Comparison of ENCODE assay signal across 8 cellular contexts in genomic region chr7:93799750-93800357, GRCh38.
DNase-seq lines count a peak whose midpoint lies in the region; ATAC-seq and TF ChIP-seq lines count a peak whose summit lies in the region.

No MANE protein-coding gene starts in this region.

- ATAC-seq in right lobe of liver = peak in 1 of 4 donors; percentile 23
- no peak for ATAC-seq in GM19397 (IDR thresholded peaks at IDR 0.05; ENCODE audit: unreplicated experiment)
- ATAC-seq in GM21717 (IDR thresholded peaks at IDR 0.05; ENCODE audit: unreplicated experiment) = no peak

- H3K4me2 ChIP-seq in DOHH2 (ENCODE audit: low read length) = no peak overlapping the region

- no peaks in the 10 kb centered on the region for H4K20me1 ChIP-seq in DOHH2 (ENCODE audit: control insufficient read depth, insufficient read depth, low read depth, low read length)

- TF ChIP-seq RAD21 in Ishikawa (IDR thresholded peaks at IDR 0.05; ENCODE audit: low read depth) = peak; percentile 68

- intact Hi-C loops in right lobe of liver (cut with DNase I) = no loop called here

- H3K27me3 ChIP-seq in DOHH2 (ENCODE audit: control insufficient read depth, low read length) (peaks cover 9% of the 10 kb centered on the region), right lobe of liver (no peaks in the 10 kb centered on the region)

- no peaks in the 10 kb centered on the region for H3K36me3 ChIP-seq in DOHH2 (ENCODE audit: control insufficient read depth, low read length)
- H3K36me3 ChIP-seq in right lobe of liver = no peaks in the 10 kb centered on the region

- H3K9me3 ChIP-seq in DOHH2 (ENCODE audit: control insufficient read depth, insufficient read depth, low read length) (no peaks in the 10 kb centered on the region), right lobe of liver (no peaks in the 10 kb centered on the region)

- H3K4me3 ChIP-seq in DOHH2 (ENCODE audit: low read length) (no peak overlapping the region), astrocyte of the cerebellum (ENCODE audit: low read depth, low read length) (no peak overlapping the region), right lobe of liver (no peak overlapping the region)

- TF ChIP-seq CTCF in DOHH2 (IDR thresholded peaks at IDR 0.05; ENCODE audit: low read depth, low read length, poor library complexity, severe bottlenecking) = peak; percentile 67
- peak; percentile 37 for TF ChIP-seq CTCF in astrocyte of the cerebellum (IDR thresholded peaks at IDR 0.05; ENCODE audit: low read depth, low read length, missing control alignments)
- TF ChIP-seq CTCF in right lobe of liver (IDR thresholded peaks at IDR 0.05) = peak; percentile 8 to 40 (median 38)

- no peaks in the 10 kb centered on the region for H3K79me2 ChIP-seq in DOHH2 (ENCODE audit: control insufficient read depth, low read length)

- H3F3A ChIP-seq in DOHH2 (ENCODE audit: control insufficient read depth, insufficient read depth) = no peaks in the 10 kb centered on the region

- no peak for TF ChIP-seq POLR2A in right lobe of liver (IDR thresholded peaks at IDR 0.05)

- H3K9me2 ChIP-seq in DOHH2 (replicated peaks; ENCODE audit: control insufficient read depth, low read length) = no peaks in the 10 kb centered on the region

- TF ChIP-seq EP300 in Ishikawa (IDR thresholded peaks at IDR 0.05; ENCODE audit: borderline replicate concordance) = no peak

- H3K4me1 ChIP-seq in DOHH2 (ENCODE audit: control insufficient read depth, low read length) (no peaks in the 10 kb centered on the region), right lobe of liver (no peaks in the 10 kb centered on the region)

- 48% methylated on average over 5 of the region's 5 CpGs for WGBS in right lobe of liver (ENCODE audit: insufficient coverage, low coverage, low lambda C conversion rate, missing lambda C conversion rate)

- in situ Hi-C loops in astrocyte of the cerebellum (cut with HindIII; ENCODE audit: low sequenced_read_pairs) = no loop called here

- H3K27ac ChIP-seq in DOHH2 (ENCODE audit: low read depth, low read length) = no peak overlapping the region
- no peak overlapping the region for H3K27ac ChIP-seq in right lobe of liver

- DNase-seq in astrocyte of the cerebellum (ENCODE audit: low read depth) (peak; percentile 8), right lobe of liver (no peak), SHP77 (lab: John Stamatoyannopoulos, UW) (no peak), NCI-H1436 (lab: John Stamatoyannopoulos, UW) (no peak)

TF ChIP-seq in Ishikawa, 13 proteins besides CTCF, POLR2A, EP300 and RAD21:
- no peak for TF ChIP-seq TAF1 (IDR thresholded peaks at IDR 0.05; ENCODE audit: low read depth)
- TF ChIP-seq ZBTB7A (IDR thresholded peaks at IDR 0.05; ENCODE audit: low read depth) = no peak
- no peak for TF ChIP-seq TEAD4 (IDR thresholded peaks at IDR 0.05)
- no peak for TF ChIP-seq CEBPB (IDR thresholded peaks at IDR 0.05)
- no peak for TF ChIP-seq YY1 (IDR thresholded peaks at IDR 0.05; ENCODE audit: low read depth)
- no peak for TF ChIP-seq TCF12 (IDR thresholded peaks at IDR 0.05; ENCODE audit: low read depth)
- TF ChIP-seq CREB1 (IDR thresholded peaks at IDR 0.05; ENCODE audit: low read depth) = no peak
- no peak for TF ChIP-seq USF1 (IDR thresholded peaks at IDR 0.05)
- no peak for TF ChIP-seq REST (IDR thresholded peaks at IDR 0.05; ENCODE audit: low read depth)
- TF ChIP-seq FOXM1 (IDR thresholded peaks at IDR 0.05; ENCODE audit: borderline replicate concordance, low read depth) = no peak
- TF ChIP-seq NFIC (IDR thresholded peaks at IDR 0.05) = no peak
